Comparison of ENCODE assay signal across 20 cellular contexts in the genomic region with DNA sequence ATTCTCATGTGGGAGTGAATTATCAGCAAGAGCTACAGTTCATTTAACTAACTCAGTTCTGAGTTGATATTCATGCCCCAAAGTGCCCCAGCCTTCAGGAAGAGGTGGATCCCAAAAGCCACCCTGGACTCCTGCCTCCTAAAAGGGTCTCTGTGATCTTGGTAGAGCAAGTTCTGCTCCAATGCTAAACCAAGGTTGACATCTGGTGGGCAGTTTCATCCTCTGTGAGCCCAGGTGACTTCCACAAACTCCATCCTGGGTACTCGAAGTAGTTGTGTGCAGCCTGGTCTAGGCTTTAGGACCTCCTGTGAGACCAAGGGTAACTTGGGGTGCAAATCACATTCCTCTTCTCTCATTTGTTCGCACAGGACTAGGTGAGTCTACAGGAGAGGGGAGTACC.
DNase-seq lines count a peak whose midpoint lies in the region; ATAC-seq and TF ChIP-seq lines count a peak whose summit lies in the region.
"Had no signal": no experiment of that assay in that cellular context is flagged by ENCODE, and none has a peak within 500 bp of the region (broad histone marks: within the 10 kb centered on the region; RNA-seq: fewer than 3 reads in every experiment).

No MANE protein-coding gene starts in this region.

- no peak for ATAC-seq in GM19467 (IDR thresholded peaks at IDR 0.05; ENCODE audit: unreplicated experiment)
- ATAC-seq: stimulated activated naive CD8-positive, alpha-beta T cell treated with anti-CD3 and anti-CD28 coated beads, Interleukin-15, Interleukin-2, amounts not matched to agents 100 U/mL and 50 U/mL, for 24 hours had no signal

- no peak overlapping the region for H3K4me3 Mint-ChIP-seq in activated T-helper 2 cell treated with anti-CD3 and anti-CD28 coated beads, Interferon-gamma antibody, Interleukin-2, Interleukin-4, amounts not matched to agents 10 μg/mL and 5 μg/mL and 100 μg/mL, durations not matched to agents 14 hours and 24 hours and 36 hours (ENCODE audit: low read depth)
- H3K4me3 Mint-ChIP-seq: dendritic cell treated with granulocyte-macrophage colony-stimulating factor and Interleukin-4, amounts not matched to agents 40 ng/mL and 50 ng/mL, for 4 days had no signal

- H3K9me3 Mint-ChIP-seq in activated T-helper 2 cell treated with anti-CD3 and anti-CD28 coated beads, Interferon-gamma antibody, Interleukin-2, Interleukin-4, amounts not matched to agents 10 μg/mL and 5 μg/mL and 100 μg/mL, durations not matched to agents 14 hours and 24 hours and 36 hours: peaks cover 10% of the 10 kb centered on the region
- H3K9me3 Mint-ChIP-seq: dendritic cell treated with granulocyte-macrophage colony-stimulating factor and Interleukin-4, amounts not matched to agents 40 ng/mL and 50 ng/mL, for 4 days had no signal

- H3K27ac ChIP-seq in WERI-Rb-1: no peak overlapping the region
- H3K27ac ChIP-seq: esophagus squamous epithelium, SK-N-MC had no signal

- peak; percentile 35; the same call in 1 of the 2 replicates for TF ChIP-seq CTCF in WERI-Rb-1 (IDR thresholded peaks at IDR 0.05; ENCODE audit: low read depth, low read length)

- no peak overlapping the region for H3K27ac Mint-ChIP-seq in activated T-helper 2 cell treated with anti-CD3 and anti-CD28 coated beads, Interferon-gamma antibody, Interleukin-2, Interleukin-4, amounts not matched to agents 10 μg/mL and 5 μg/mL and 100 μg/mL, durations not matched to agents 14 hours and 24 hours and 36 hours
- H3K27ac Mint-ChIP-seq: dendritic cell treated with granulocyte-macrophage colony-stimulating factor and Interleukin-4, amounts not matched to agents 40 ng/mL and 50 ng/mL, for 4 days had no signal

- DNase-seq in COR-L47 (lab: John Stamatoyannopoulos, UW) (peak; percentile 33), M059J (ENCODE audit: low read depth) (peak; percentile 6), WERI-Rb-1 (peak; percentile 21), medulla oblongata (ENCODE audit: extremely low spot score) (peak; percentile 4), hippocampal formation (lab: John Stamatoyannopoulos, UW) (no peak), NCI-H1105 (lab: John Stamatoyannopoulos, UW) (no peak)
- no peak for DNase-seq in activated T-helper 2 cell treated with anti-CD3 and anti-CD28 coated beads, Interferon-gamma antibody, Interleukin-2, Interleukin-4, amounts not matched to agents 10 μg/mL and 5 μg/mL and 100 μg/mL, durations not matched to agents 14 hours and 24 hours and 36 hours (ENCODE audit: low spot score)
- DNase-seq: activated CD8-positive, alpha-beta memory T cell treated with anti-CD3 and anti-CD28 coated beads for 24 hours; activated effector memory CD4-positive, alpha-beta T cell treated with Interleukin-2 at 50 U/mL for 16 hours; anterior cingulate cortex; esophagus squamous epithelium; KG1; NCI-H2029; small intestine; stimulated activated naive CD8-positive, alpha-beta T cell treated with anti-CD3 and anti-CD28 coated beads, Interleukin-15, Interleukin-2, amounts not matched to agents 100 U/mL and 50 U/mL, for 24 hours had no signal

- H3K4me1 Mint-ChIP-seq in activated T-helper 2 cell treated with anti-CD3 and anti-CD28 coated beads, Interferon-gamma antibody, Interleukin-2, Interleukin-4, amounts not matched to agents 10 μg/mL and 5 μg/mL and 100 μg/mL, durations not matched to agents 14 hours and 24 hours and 36 hours (ENCODE audit: low read depth): no peaks in the 10 kb centered on the region

- H3K27me3 Mint-ChIP-seq in activated T-helper 2 cell treated with anti-CD3 and anti-CD28 coated beads, Interferon-gamma antibody, Interleukin-2, Interleukin-4, amounts not matched to agents 10 μg/mL and 5 μg/mL and 100 μg/mL, durations not matched to agents 14 hours and 24 hours and 36 hours (ENCODE audit: low read depth): no peaks in the 10 kb centered on the region
- H3K27me3 Mint-ChIP-seq: dendritic cell treated with granulocyte-macrophage colony-stimulating factor and Interleukin-4, amounts not matched to agents 40 ng/mL and 50 ng/mL, for 4 days had no signal

- H3K4me3 ChIP-seq in WERI-Rb-1 (ENCODE audit: low read depth, low read length): no peak overlapping the region
- H3K4me3 ChIP-seq: esophagus squamous epithelium, lung, SK-N-MC had no signal

- no peaks in the 10 kb centered on the region for H3K36me3 ChIP-seq in WERI-Rb-1
- H3K36me3 ChIP-seq: esophagus squamous epithelium had no signal

- no peaks in the 10 kb centered on the region for H3K9me3 ChIP-seq in WERI-Rb-1 (ENCODE audit: severe bottlenecking)
- H3K9me3 ChIP-seq: Caco-2, esophagus squamous epithelium had no signal

- H3K27me3 ChIP-seq in WERI-Rb-1 (ENCODE audit: insufficient read depth, low read depth, severe bottlenecking): peaks cover 22% of the 10 kb centered on the region
- H3K27me3 ChIP-seq: esophagus squamous epithelium had no signal

- H3K36me3 Mint-ChIP-seq in activated T-helper 2 cell treated with anti-CD3 and anti-CD28 coated beads, Interferon-gamma antibody, Interleukin-2, Interleukin-4, amounts not matched to agents 10 μg/mL and 5 μg/mL and 100 μg/mL, durations not matched to agents 14 hours and 24 hours and 36 hours (ENCODE audit: low read depth): no peaks in the 10 kb centered on the region

- intact Hi-C loops in activated T-helper 2 cell treated with anti-CD3 and anti-CD28 coated beads, Interferon-gamma antibody, Interleukin-2, Interleukin-4, amounts not matched to agents 10 μg/mL and 5 μg/mL and 100 μg/mL, durations not matched to agents 14 hours and 24 hours and 36 hours (cut with micrococcal nuclease): no loop called here

Comparison
In these comparisons a context has a peak if more than half of its experiments do, and no peak if none do; other contexts are left out.
1. DNase-seq: peak in COR-L47 (single experiment), M059J (single experiment), WERI-Rb-1 (single experiment) and medulla oblongata (single experiment); none in hippocampal formation (0 of 2), activated T-helper 2 cell treated with anti-CD3 and anti-CD28 coated beads, Interferon-gamma antibody, Interleukin-2, Interleukin-4, amounts not matched to agents 10 μg/mL and 5 μg/mL and 100 μg/mL, durations not matched to agents 14 hours and 24 hours and 36 hours (single experiment) and NCI-H1105 (single experiment).